ENCODE assay signal across 15 cellular contexts in the genomic region with DNA sequence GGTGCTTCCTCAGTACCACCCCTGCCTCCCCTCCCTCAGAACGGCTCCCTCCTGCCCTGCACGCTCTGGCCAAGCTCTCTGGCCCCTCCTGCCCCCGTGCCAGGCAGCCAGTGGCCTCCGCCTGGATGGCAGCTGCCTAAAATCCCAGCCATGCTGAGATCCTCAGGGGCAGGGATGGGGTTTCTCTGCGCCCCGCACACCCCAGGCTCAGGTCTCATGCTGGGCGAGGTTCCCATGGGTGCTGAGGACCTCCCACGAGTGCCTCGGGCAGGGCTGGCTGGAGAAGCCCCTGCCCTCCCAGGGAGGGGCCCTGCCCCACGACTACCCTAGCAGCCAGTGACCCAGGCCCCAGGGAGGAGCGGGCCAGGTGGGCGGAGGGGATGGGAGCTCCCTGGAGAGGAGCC. TPM values are rescaled to one million over a fixed set of nuclear protein-coding genes. Genes with fewer than 3 reads are reported as not detected.
DNase-seq lines count a peak whose midpoint lies in the region; ATAC-seq and TF ChIP-seq lines count a peak whose summit lies in the region.
"Had no signal": no experiment of that assay in that cellular context is flagged by ENCODE, and none has a peak within 500 bp of the region (broad histone marks: within the 10 kb centered on the region; RNA-seq: fewer than 3 reads in every experiment).

No MANE protein-coding gene starts in this region.

- DNase-seq in right cardiac atrium (peak in 2 of 3 donors; percentile 30 to 56), cardiac septum (ENCODE audit: low spot score) (no peak), epithelial cell of prostate (ENCODE audit: low read depth, low spot score) (no peak), vagina (ENCODE audit: extremely low spot score in 2 of 2) (no peak), DMS79 treated with DMSO at 0.1 percent for 48 hours (lab: John Stamatoyannopoulos, UW) (no peak)
- DNase-seq: Caco-2, NCI-H1694 treated with DMSO at 0.1 percent for 48 hours, SJCRH30, T1000 had no signal

- H3K9me3 ChIP-seq in right cardiac atrium (ENCODE audit: control insufficient read depth, low read length) (no peaks in the 10 kb centered on the region), vagina (no peaks in the 10 kb centered on the region)
- H3K9me3 ChIP-seq: Caco-2, psoas muscle, SJCRH30 had no signal

- intact Hi-C loops in right cardiac atrium (cut with DNase I) (loop anchor here in 2 of 4 donors (10.0 kb wide), 2 partner anchors 250 to 440 kb away; a partner anchor contains a TSS), cardiac septum (cut with DNase I) (loop anchor here (10.0 kb wide), 1 partner anchor 330 kb away; a partner anchor contains a TSS), vagina (cut with DNase I) (no loop called here)

- WGBS in right cardiac atrium, result 57% methylated on average over 12 of the region's 12 CpGs

- no peak overlapping the region for H3K27ac ChIP-seq in right cardiac atrium (ENCODE audit: low read length)
- H3K27ac ChIP-seq in epithelial cell of prostate, result peak overlapping the region; percentile 76
- H3K27ac ChIP-seq in vagina, result peak overlapping the region; percentile 26
- H3K27ac ChIP-seq: foreskin keratinocyte, psoas muscle, SJCRH30 had no signal

- ATAC-seq in right cardiac atrium, result no peak
- no peak for ATAC-seq in HG02642 (IDR thresholded peaks at IDR 0.05; ENCODE audit: poor library complexity, unreplicated experiment)
- ATAC-seq: activated T-cell treated with anti-CD3 and anti-CD28 coated beads, Interleukin-2, amount 50 U/mL, for 4 hours; naive thymus-derived CD8-positive, alpha-beta T cell; psoas muscle had no signal

- H3K4me1 ChIP-seq in right cardiac atrium (ENCODE audit: control insufficient read depth, insufficient read depth, low read length) (no peaks in the 10 kb centered on the region), vagina (peaks cover 47% of the 10 kb centered on the region)
- H3K4me1 ChIP-seq: psoas muscle had no signal

- TF ChIP-seq CTCF in vagina (IDR thresholded peaks at IDR 0.05), result no peak

- H3K27me3 ChIP-seq in right cardiac atrium (ENCODE audit: control insufficient read depth, insufficient read depth) (no peaks in the 10 kb centered on the region), vagina (no peaks in the 10 kb centered on the region)
- H3K27me3 ChIP-seq: foreskin keratinocyte, SJCRH30 had no signal

- no peak overlapping the region for H3K4me3 ChIP-seq in right cardiac atrium (ENCODE audit: low read length)
- H3K4me3 ChIP-seq in vagina, result peak overlapping the region in 1 of 2 donors; percentile 4
- H3K4me3 ChIP-seq: psoas muscle, SJCRH30 had no signal

- no peaks in the 10 kb centered on the region for H3K36me3 ChIP-seq in vagina
- H3K36me3 ChIP-seq: SJCRH30 had no signal

- no peak for TF ChIP-seq POLR2A in vagina (IDR thresholded peaks at IDR 0.05)

RNA-seq across cellular contexts. Expression of a gene that starts 2.7 kb away (rescaled TPM):
- total RNA-seq in right cardiac atrium (under 1 TPM in 2 of 4 donors, not detected in 2; 0.09 to 0.15 TPM), cardiac septum (not detected), vagina (25.8 TPM)
- polyA plus RNA-seq in right cardiac atrium, result 0.14 TPM

RNA-seq across cellular contexts. Expression of a gene that starts 13.1 kb away (rescaled TPM):
- total RNA-seq in right cardiac atrium (not detected), cardiac septum (not detected), vagina (not detected)
- not detected for polyA plus RNA-seq in right cardiac atrium
- total RNA-seq: activated T-cell treated with anti-CD3 and anti-CD28 coated beads, Interleukin-2, amount 50 U/mL, for 4 hours; Caco-2; endodermal cell; naive thymus-derived CD8-positive, alpha-beta T cell; psoas muscle; SJCRH30 had no signal
- polyA plus RNA-seq: naive thymus-derived CD8-positive, alpha-beta T cell; psoas muscle had no signal

RNA-seq across cellular contexts. Expression of a gene that starts 13.9 kb away (rescaled TPM):
- total RNA-seq in right cardiac atrium (100 to 1,000 TPM; 143 to 244 (median 223) TPM), cardiac septum (438 TPM), vagina (198 TPM)
- polyA plus RNA-seq in right cardiac atrium, result 276 TPM

RNA-seq across cellular contexts. Expression of a gene that starts 19.5 kb away (rescaled TPM):
- total RNA-seq in right cardiac atrium (under 1 TPM in 3 of 4 donors, not detected in 1; 0.09 to 0.20 (median 0.17) TPM), cardiac septum (not detected), vagina (not detected)
- polyA plus RNA-seq in right cardiac atrium, result 0.14 TPM
- total RNA-seq: Caco-2 had no signal

RNA-seq across cellular contexts. Expression of a gene that starts 35.5 kb away (rescaled TPM):
- total RNA-seq in right cardiac atrium, result 1,000 to 10,000 TPM in 1 of 4 donors, 100 to 1,000 TPM in 3; 701 to 1,033 (median 894) TPM
- polyA plus RNA-seq in right cardiac atrium, result 952 TPM
- 1,211 TPM for total RNA-seq in cardiac septum
- 9.8 TPM for total RNA-seq in vagina
- polyA plus RNA-seq: naive thymus-derived CD8-positive, alpha-beta T cell had no signal

Comparison
In these comparisons a context has a peak if more than half of its experiments do, and no peak if none do; other contexts are left out.
1. DNase-seq: peak in right cardiac atrium (2 of 3); none in cardiac septum (single experiment), epithelial cell of prostate (single experiment), vagina (0 of 2) and DMS79 treated with DMSO at 0.1 percent for 48 hours (single experiment).
2. RNA of a gene that starts 2.7 kb away (total RNA-seq): 25.8 TPM in vagina (single experiment); 0.09 to 0.15 TPM in right cardiac atrium and not detected in cardiac septum (single experiment); every median in the first group is over 10 times any median in the second.